8 cellular contexts compared by ENCODE assay signal in the genomic region with DNA sequence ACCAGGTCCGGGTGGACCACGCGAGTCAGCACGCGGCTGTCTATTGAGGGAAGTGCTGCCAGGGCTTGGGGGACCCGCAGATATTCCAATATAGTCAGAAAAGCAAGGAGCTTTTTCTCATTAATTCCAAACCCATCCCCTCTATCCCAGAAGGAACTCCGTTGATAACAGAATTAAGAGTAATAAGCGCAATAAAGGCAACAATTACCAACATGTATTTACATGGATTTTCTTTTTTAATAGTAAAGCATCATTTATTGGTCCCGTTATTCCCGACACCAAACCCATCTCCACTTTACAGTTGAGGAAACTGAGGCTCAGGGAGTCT. TPM values are rescaled to one million over a fixed set of nuclear protein-coding genes. Genes with fewer than 3 reads are reported as not detected.
DNase-seq lines count a peak whose midpoint lies in the region; ATAC-seq and TF ChIP-seq lines count a peak whose summit lies in the region.

No MANE protein-coding gene starts in this region.

- peak overlapping the region; percentile 16 for H4K8ac ChIP-seq in trophoblast cell (ENCODE audit: low read depth, low read length)

- H3K79me2 ChIP-seq in SU-DHL-6 (ENCODE audit: insufficient read depth, low read length) (no peaks in the 10 kb centered on the region), fibroblast of lung (ENCODE audit: control insufficient read depth, insufficient read depth, low read length) (no peaks in the 10 kb centered on the region), trophoblast cell (ENCODE audit: control insufficient read depth, insufficient read depth, low read length, poor library complexity) (peaks cover 2% of the 10 kb centered on the region)

- H4K91ac ChIP-seq in trophoblast cell (ENCODE audit: low read depth, low read length), result no peak overlapping the region

- H3K4ac ChIP-seq in trophoblast cell (ENCODE audit: low read depth, low read length), result no peak overlapping the region

- ATAC-seq in HG03280 (IDR thresholded peaks at IDR 0.05; ENCODE audit: unreplicated experiment), result no peak

- H3K4me2 ChIP-seq in SU-DHL-6 (ENCODE audit: low read depth, low read length, poor library complexity, severe bottlenecking) (peak overlapping the region; percentile 72), fibroblast of lung (ENCODE audit: extremely low read depth, insufficient read depth, low read length) (peak overlapping the region; percentile 40), trophoblast cell (ENCODE audit: low read length) (peak overlapping the region; percentile 98)

- peak overlapping the region; percentile 44 for H3K4me3 ChIP-seq in SU-DHL-6 (ENCODE audit: insufficient read depth, low read length, poor library complexity, severe bottlenecking)
- H3K4me3 ChIP-seq in fibroblast of lung (replicated peaks in 1 of 4; ENCODE audit: control extremely low read depth in 1 of 4, insufficient read depth in 1 of 4, low read depth in 3 of 4, low read length in 4 of 4), result peak overlapping the region in 3 of 4 experiments; percentile 24 to 60 (median 41)
- peak overlapping the region; percentile 76 for H3K4me3 ChIP-seq in trophoblast cell (ENCODE audit: low read depth, low read length)

- peaks cover 20% of the 10 kb centered on the region for H3K4me1 ChIP-seq in ES-I3 (ENCODE audit: insufficient read depth, low read length)
- peaks cover 10% of the 10 kb centered on the region for H3K4me1 ChIP-seq in fibroblast of lung (ENCODE audit: control insufficient read depth, extremely low read depth, insufficient read depth, low read length)
- H3K4me1 ChIP-seq in trophoblast cell (ENCODE audit: control insufficient read depth in 1 of 2, insufficient read depth in 2 of 2, low read length in 2 of 2), result peaks cover 2 to 4% of the 10 kb centered on the region in 2 experiments

- no peak overlapping the region for H2BK120ac ChIP-seq in trophoblast cell (ENCODE audit: insufficient read depth, low read length, poor library complexity)

- H3K9me3 ChIP-seq in ES-I3 (ENCODE audit: control insufficient read depth, insufficient read depth, low read length) (no peaks in the 10 kb centered on the region), SU-DHL-6 (ENCODE audit: insufficient read depth, low read length) (no peaks in the 10 kb centered on the region), fibroblast of lung (ENCODE audit: control insufficient read depth, insufficient read depth, low read depth, low read length) (no peaks in the 10 kb centered on the region), trophoblast cell (ENCODE audit: insufficient read depth, low read depth, low read length) (peaks cover 5% of the 10 kb centered on the region)

- DNase-seq in fibroblast of lung (ENCODE audit: low read depth in 2 of 2) (no peak), trophoblast cell (no peak), A172 (ENCODE audit: low spot score) (no peak), H4 (ENCODE audit: low spot score) (no peak)
- no peak for DNase-seq in stimulated activated CD4-positive, alpha-beta T cell treated with anti-CD3 and anti-CD28 coated beads, Interleukin-4, amount 100 ng/mL, for 1 hour

- no peak overlapping the region for H2AK5ac ChIP-seq in trophoblast cell (ENCODE audit: low read length)

- peaks cover 2% of the 10 kb centered on the region for H3K79me1 ChIP-seq in trophoblast cell (ENCODE audit: low read length)

- H4K20me1 ChIP-seq in SU-DHL-6 (ENCODE audit: low read depth, low read length) (no peaks in the 10 kb centered on the region), fibroblast of lung (ENCODE audit: control insufficient read depth, extremely low read depth, insufficient read depth, low read length) (no peaks in the 10 kb centered on the region)

- no peaks in the 10 kb centered on the region for H3K27me3 ChIP-seq in SU-DHL-6 (ENCODE audit: low read length)
- no peaks in the 10 kb centered on the region for H3K27me3 ChIP-seq in fibroblast of lung (ENCODE audit: control insufficient read depth, insufficient read depth, low read length)
- no peaks in the 10 kb centered on the region for H3K27me3 ChIP-seq in trophoblast cell (ENCODE audit: insufficient read depth, low read length)

- H3K23ac ChIP-seq in trophoblast cell (ENCODE audit: low read length), result no peak overlapping the region

- H3K27ac ChIP-seq in SU-DHL-6 (ENCODE audit: low read depth, low read length), result peak overlapping the region; percentile 69
- peak overlapping the region; percentile 40 for H3K27ac ChIP-seq in fibroblast of lung (ENCODE audit: insufficient read depth, low read length)
- H3K27ac ChIP-seq in trophoblast cell (ENCODE audit: low read depth, low read length), result no peak overlapping the region

- H3K9ac ChIP-seq in ES-I3 (ENCODE audit: low read depth, low read length) (peak overlapping the region; percentile 62; the same call in 1 of the 2 replicates), SU-DHL-6 (ENCODE audit: low read length) (peak overlapping the region; percentile 58), fibroblast of lung (ENCODE audit: insufficient read depth, low read length) (no peak overlapping the region), trophoblast cell (ENCODE audit: low read length) (peak overlapping the region; percentile 76)

- no peak for TF ChIP-seq CTCF in SU-DHL-6 (IDR thresholded peaks at IDR 0.05; ENCODE audit: insufficient read depth, low read length, poor library complexity, severe bottlenecking)
- TF ChIP-seq CTCF in fibroblast of lung (conservative IDR thresholded peaks at IDR 0.05 in 1 of 2, IDR thresholded peaks at IDR 0.05 in 1 of 2; ENCODE audit: low read depth in 1 of 2, low read length in 2 of 2), result no peak

- no CpG with 5 or more reads among the region's 10 CpGs for WGBS in trophoblast cell (ENCODE audit: extremely low coverage, insufficient coverage, insufficient read length)

- H2AFZ ChIP-seq in SU-DHL-6 (ENCODE audit: low read depth, low read length, severe bottlenecking) (peak overlapping the region; percentile 44), fibroblast of lung (ENCODE audit: low read length) (no peak overlapping the region), trophoblast cell (ENCODE audit: insufficient read depth, low read length, poor library complexity) (peak overlapping the region; percentile 23)

- H4K12ac ChIP-seq in trophoblast cell (ENCODE audit: low read depth, low read length), result peak overlapping the region; percentile 0

- H3K9me2 ChIP-seq in SU-DHL-6 (replicated peaks; ENCODE audit: insufficient read depth, low read length), result no peaks in the 10 kb centered on the region

- H2BK5ac ChIP-seq in trophoblast cell (ENCODE audit: low read depth, low read length, poor library complexity), result no peak overlapping the region

- no peak overlapping the region for H3K14ac ChIP-seq in trophoblast cell (ENCODE audit: low read length)

- no peak overlapping the region for H2BK12ac ChIP-seq in trophoblast cell (ENCODE audit: low read length)

- peaks cover 11% of the 10 kb centered on the region for H3K36me3 ChIP-seq in ES-I3 (ENCODE audit: insufficient read depth, low read length)
- H3K36me3 ChIP-seq in SU-DHL-6 (ENCODE audit: low read length), result peaks cover 14% of the 10 kb centered on the region
- peaks cover 19% of the 10 kb centered on the region for H3K36me3 ChIP-seq in fibroblast of lung (ENCODE audit: control insufficient read depth, insufficient read depth, low read length)
- peaks cover 4 to 9% of the 10 kb centered on the region in 2 experiments for H3K36me3 ChIP-seq in trophoblast cell (ENCODE audit: control insufficient read depth in 1 of 2, insufficient read depth in 2 of 2, low read length in 2 of 2)

- peaks cover 45% of the 10 kb centered on the region for H3F3A ChIP-seq in SU-DHL-6 (ENCODE audit: insufficient read depth)

- H3K18ac ChIP-seq in trophoblast cell (ENCODE audit: low read length), result peak overlapping the region; percentile 1

RNA-seq across cellular contexts. Expression of gene PHF19, which starts 7.7 kb away (rescaled TPM):
- total RNA-seq in fibroblast of lung, result 22.1 and 38.3 TPM in 2 replicates
- polyA plus RNA-seq in fibroblast of lung, result 21.4 and 60.5 TPM in 2 replicates
- polyA plus RNA-seq in fibroblast of lung (2012), result 26.3 and 73.6 TPM in 2 replicates
- polyA minus RNA-seq in fibroblast of lung (ENCODE audit: low replicate concordance), result 47.6 and 166 TPM in 2 replicates
- polyA plus RNA-seq in trophoblast cell (2013), result 12.1 and 12.9 TPM in 2 replicates
- 47.0 and 47.8 TPM in 2 replicates for total RNA-seq in A172 (2014; rRNA removed; shearing (Covaris generic))
- total RNA-seq in H4 (2014; rRNA removed; shearing (Covaris generic)), result 52.7 and 66.6 TPM in 2 replicates

RNA-seq across cellular contexts. Expression of gene PSMD5, which starts 26.6 kb away (rescaled TPM):
- total RNA-seq in fibroblast of lung, result 31.8 and 33.9 TPM in 2 replicates
- polyA plus RNA-seq in fibroblast of lung, result 48.3 and 56.2 TPM in 2 replicates
- 25.4 and 31.1 TPM in 2 replicates for polyA plus RNA-seq in fibroblast of lung (2012)
- polyA minus RNA-seq in fibroblast of lung (ENCODE audit: low replicate concordance), result 9.3 and 11.4 TPM in 2 replicates
- 24.7 and 24.8 TPM in 2 replicates for polyA plus RNA-seq in trophoblast cell (2013)
- 56.1 and 65.9 TPM in 2 replicates for total RNA-seq in A172 (2014; rRNA removed; shearing (Covaris generic))
- 26.0 and 31.9 TPM in 2 replicates for total RNA-seq in H4 (2014; rRNA removed; shearing (Covaris generic))

RNA-seq across cellular contexts. Expression of gene TRAF1, which starts 57.3 kb away (rescaled TPM):
- 2.6 and 3.8 TPM in 2 replicates for total RNA-seq in fibroblast of lung
- polyA plus RNA-seq in fibroblast of lung, result 0.58 and 0.93 TPM in 2 replicates
- polyA plus RNA-seq in fibroblast of lung (2012), result 0.52 and 0.82 TPM in 2 replicates
- polyA minus RNA-seq in fibroblast of lung (ENCODE audit: low replicate concordance), result 1.4 TPM in 2 replicates
- polyA plus RNA-seq in trophoblast cell (2013), result 0.60 and 0.64 TPM in 2 replicates
- 0.91 and 0.95 TPM in 2 replicates for total RNA-seq in A172 (2014; rRNA removed; shearing (Covaris generic))
- total RNA-seq in H4 (2014; rRNA removed; shearing (Covaris generic)), result 0.21 TPM in 2 replicates

Comparison
In these comparisons a context has a peak if more than half of its experiments do, and no peak if none do; other contexts are left out.
1. H3K4me2 ChIP-seq: peak in every context shown above with its lines; median percentile 98 in trophoblast cell; 72 in SU-DHL-6; 40 in fibroblast of lung.